In genomic region chr10:99853655-99854054, GRCh38 we compare ENCODE assay signal across 1 cellular context.
TF ChIP-seq lines count a peak whose summit lies in the region.

No MANE protein-coding gene starts in this region.

TF ChIP-seq in GM23338, 12 proteins besides CTCF, POLR2A, EP300 and RAD21 (continued from another document):
- TF ChIP-seq ZNF462 (CRISPR knock-in tag; IDR thresholded peaks at IDR 0.05) (no peak), EZH2 (IDR thresholded peaks at IDR 0.05; ENCODE audit: low read depth, unreplicated experiment) (no peak), STAT1 (IDR thresholded peaks at IDR 0.05; ENCODE audit: unreplicated experiment) (no peak), ETS1 (IDR thresholded peaks at IDR 0.05) (no peak), REST (IDR thresholded peaks at IDR 0.05; ENCODE audit: unreplicated experiment) (no peak), ZNF114 (CRISPR knock-in tag; IDR thresholded peaks at IDR 0.05) (no peak)
